ENCODE assay signal across 7 cellular contexts in the genomic region with DNA sequence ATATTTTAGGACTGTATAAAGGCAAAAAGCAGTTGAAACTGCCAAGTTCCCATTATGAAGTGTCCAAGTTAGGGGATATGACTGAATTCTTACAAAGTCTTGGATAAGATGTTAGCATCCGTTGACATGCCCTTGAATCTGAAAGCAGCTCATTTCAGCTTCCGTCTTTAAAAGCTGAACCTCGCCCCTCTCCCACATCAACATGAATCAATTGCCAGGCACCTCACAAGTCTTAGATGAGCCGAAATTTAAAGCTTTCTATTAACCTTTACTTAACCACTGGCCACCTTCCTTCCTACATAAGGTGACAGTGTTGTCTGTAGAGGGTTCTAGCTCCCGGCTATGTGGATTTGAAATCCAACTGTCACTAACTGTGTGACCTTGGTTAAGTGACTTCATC. TPM values are rescaled to one million over a fixed set of nuclear protein-coding genes. Genes with fewer than 3 reads are reported as not detected.
DNase-seq lines count a peak whose midpoint lies in the region; TF ChIP-seq lines count a peak whose summit lies in the region.

No MANE protein-coding gene starts in this region.

- WGBS in GM23248 (ENCODE audit: low coverage in 1 of 2, low lambda C conversion rate in 2 of 2, missing lambda C conversion rate in 2 of 2), 2 experiments: 2 to 3% methylated on average over 5 of the region's 5 CpGs

- peak overlapping the region; percentile 93 for H3K4me3 ChIP-seq in GM23248
- H3K4me3 ChIP-seq in epithelial cell of proximal tubule (ENCODE audit: low read depth, low read length): peak overlapping the region; percentile 69
- H3K4me3 ChIP-seq in neutrophil (ENCODE audit: low read depth in 1 of 2, low read length in 1 of 2): peak overlapping the region; percentile 76 to 94

- H3K9me3 ChIP-seq in GM23248 (ENCODE audit: low read depth) (no peaks in the 10 kb centered on the region), neutrophil (no peaks in the 10 kb centered on the region)

- H3K4me1 ChIP-seq in GM23248 (ENCODE audit: insufficient read depth): peaks cover 56% of the 10 kb centered on the region
- H3K4me1 ChIP-seq in neutrophil (ENCODE audit: control insufficient read depth in 1 of 2, insufficient read depth in 1 of 2, low read depth in 1 of 2, low read length in 1 of 2): peaks cover 19% of the 10 kb centered on the region in 2 experiments

- H3K27ac ChIP-seq in GM23248 (peak overlapping the region; percentile 40; the same call in 1 of the 2 replicates), neutrophil (peak overlapping the region; percentile 78)

- peak overlapping the region; percentile 99 for H3K4me2 ChIP-seq in GM23248 (ENCODE audit: unreplicated experiment)

- peaks cover 25% of the 10 kb centered on the region for H3F3A ChIP-seq in GM23248 (ENCODE audit: insufficient read depth)

- peak overlapping the region; percentile 91 for H3K9ac ChIP-seq in GM23248

- H3K36me3 ChIP-seq in GM23248 (ENCODE audit: low read depth) (no peaks in the 10 kb centered on the region), neutrophil (no peaks in the 10 kb centered on the region)

- DNase-seq in GM23248: peak; percentile 46
- DNase-seq in RPMI7951 (ENCODE audit: low read depth): peak; percentile 10
- DNase-seq in epithelial cell of proximal tubule (ENCODE audit: low read depth): no peak
- no peak for DNase-seq in stimulated activated naive CD4-positive, alpha-beta T cell treated with Interleukin-2 at 50 U/mL for 16 hours (lab: John Stamatoyannopoulos, UW)
- DNase-seq in NCI-H524 treated with DMSO at 0.1 percent for 48 hours (lab: John Stamatoyannopoulos, UW): no peak
- DNase-seq in NCI-H1436 (lab: John Stamatoyannopoulos, UW): no peak

- in situ Hi-C loops in GM23248 (cut with MboI): no loop called here

- H3K79me2 ChIP-seq in GM23248 (ENCODE audit: insufficient read depth): peaks cover 63% of the 10 kb centered on the region

- H2AFZ ChIP-seq in GM23248: no peak overlapping the region

- H3K27me3 ChIP-seq in GM23248 (replicated peaks; ENCODE audit: insufficient read depth) (no peaks in the 10 kb centered on the region), neutrophil (no peaks in the 10 kb centered on the region)

- H3K9me2 ChIP-seq in GM23248 (ENCODE audit: insufficient read depth): no peaks in the 10 kb centered on the region

- H4K20me1 ChIP-seq in GM23248 (ENCODE audit: insufficient read depth): peaks cover 20% of the 10 kb centered on the region

- TF ChIP-seq CTCF in epithelial cell of proximal tubule (conservative IDR thresholded peaks at IDR 0.05; ENCODE audit: low read depth, low read length) (no peak), neutrophil (IDR thresholded peaks at IDR 0.05) (no peak)

RNA-seq across cellular contexts. Expression of a gene that starts 1.3 kb away (rescaled TPM):
- total RNA-seq in GM23248 (2014; rRNA removed; shearing (Covaris generic)): 110 and 116 TPM in 2 replicates
- 37.4 and 41.8 TPM in 2 replicates for polyA plus RNA-seq in GM23248 (2016; fragmentation: Nextera tagmentation; extraction: Ambion mirVana)
- total RNA-seq in RPMI7951 (2014; rRNA removed; shearing (Covaris generic)): 138 and 148 TPM in 2 replicates
- 86.3 and 159 TPM in 2 replicates for total RNA-seq in epithelial cell of proximal tubule

RNA-seq across cellular contexts. Expression of a gene that starts 52.5 kb away (rescaled TPM):
- 4.1 and 7.6 TPM in 2 replicates for total RNA-seq in GM23248 (2014; rRNA removed; shearing (Covaris generic))
- polyA plus RNA-seq in GM23248 (2016; fragmentation: Nextera tagmentation; extraction: Ambion mirVana): 3.0 and 3.1 TPM in 2 replicates
- 2.2 and 3.2 TPM in 2 replicates for total RNA-seq in RPMI7951 (2014; rRNA removed; shearing (Covaris generic))
- total RNA-seq in epithelial cell of proximal tubule: 1.4 and 2.5 TPM in 2 replicates

Comparison
In these comparisons a context has a peak if more than half of its experiments do, and no peak if none do; other contexts are left out.
1. DNase-seq: peak in GM23248 (single experiment) and RPMI7951 (single experiment); none in epithelial cell of proximal tubule (single experiment), stimulated activated naive CD4-positive, alpha-beta T cell treated with Interleukin-2 at 50 U/mL for 16 hours (single experiment), NCI-H524 treated with DMSO at 0.1 percent for 48 hours (single experiment) and NCI-H1436 (single experiment).
2. Peak in every context shown above with its lines, with median percentiles within 50 percentile points of each other: H3K4me3 ChIP-seq.